ENCODE assay signal across 8 cellular contexts in the genomic region with DNA sequence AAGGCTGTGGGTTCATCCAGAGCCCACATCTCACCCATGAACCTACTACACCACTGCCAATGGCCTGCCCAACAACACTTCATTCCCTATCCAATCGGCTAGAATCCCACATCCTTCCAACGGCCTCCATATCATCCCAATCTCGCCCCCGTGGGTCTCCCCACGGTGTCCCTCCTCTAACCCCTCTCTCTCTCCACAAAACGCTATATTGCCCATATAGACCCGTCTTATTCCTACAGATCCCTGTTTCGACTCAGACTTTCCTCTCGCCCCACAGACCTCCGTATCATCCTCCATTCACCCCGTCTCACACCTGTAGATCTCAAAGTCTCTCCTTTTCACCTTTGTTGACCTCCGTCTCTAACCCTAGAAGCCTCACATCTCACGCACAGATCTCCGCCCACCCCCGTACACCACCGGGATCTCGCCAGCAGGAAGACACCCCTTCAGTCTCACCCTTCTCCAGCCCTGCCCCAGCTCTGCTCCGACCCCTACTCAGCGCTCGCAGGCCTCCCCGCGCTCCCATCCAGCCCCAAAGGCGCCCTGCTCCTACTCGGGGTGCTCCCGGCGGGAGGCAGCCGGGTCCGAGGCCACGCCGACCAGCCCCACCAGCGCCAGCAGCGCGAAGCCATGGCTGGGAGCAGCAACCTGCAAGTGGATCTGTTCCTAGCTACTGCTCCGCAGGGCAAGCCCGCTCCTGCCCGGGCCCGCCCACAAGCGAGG. TPM values are rescaled to one million over a fixed set of nuclear protein-coding genes. Genes with fewer than 3 reads are reported as not detected.
DNase-seq lines count a peak whose midpoint lies in the region; ATAC-seq lines count a peak whose summit lies in the region.

A gene with protein sequence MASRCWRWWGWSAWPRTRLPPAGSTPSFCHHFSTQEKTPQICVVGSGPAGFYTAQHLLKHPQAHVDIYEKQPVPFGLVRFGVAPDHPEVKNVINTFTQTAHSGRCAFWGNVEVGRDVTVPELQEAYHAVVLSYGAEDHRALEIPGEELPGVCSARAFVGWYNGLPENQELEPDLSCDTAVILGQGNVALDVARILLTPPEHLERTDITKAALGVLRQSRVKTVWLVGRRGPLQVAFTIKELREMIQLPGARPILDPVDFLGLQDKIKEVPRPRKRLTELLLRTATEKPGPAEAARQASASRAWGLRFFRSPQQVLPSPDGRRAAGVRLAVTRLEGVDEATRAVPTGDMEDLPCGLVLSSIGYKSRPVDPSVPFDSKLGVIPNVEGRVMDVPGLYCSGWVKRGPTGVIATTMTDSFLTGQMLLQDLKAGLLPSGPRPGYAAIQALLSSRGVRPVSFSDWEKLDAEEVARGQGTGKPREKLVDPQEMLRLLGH (minus strand): TSS at position 682 of the 723 bp plus-strand sequence. CDS start 50 bp downstream, at position 632.

- no peaks in the 10 kb centered on the region for H3K9me3 ChIP-seq in skeletal muscle tissue (ENCODE audit: control insufficient read depth in 3 of 3, low read length in 3 of 3)

- H3K4me1 Mint-ChIP-seq in T-helper 1 cell treated with Interleukin-12 subunit alpha and Interleukin-12 subunit beta and Interleukin-4 antibody, amounts not matched to agents 30 μg/mL and 1 μg/mL, for 36 hours (ENCODE audit: low read depth), result peaks cover 36% of the 10 kb centered on the region

- H3K4me3 Mint-ChIP-seq in T-helper 1 cell treated with Interleukin-12 subunit alpha and Interleukin-12 subunit beta and Interleukin-4 antibody, amounts not matched to agents 30 μg/mL and 1 μg/mL, for 36 hours, result peak within 1 kb of the TSS; percentile 89

- peak; percentile 23 for ATAC-seq in HG02943 (IDR thresholded peaks at IDR 0.05; ENCODE audit: low read depth, unreplicated experiment)
- ATAC-seq in GM21723 (IDR thresholded peaks at IDR 0.05; ENCODE audit: unreplicated experiment), result no peak

- no peaks in the 10 kb centered on the region for H3K27me3 Mint-ChIP-seq in T-helper 1 cell treated with Interleukin-12 subunit alpha and Interleukin-12 subunit beta and Interleukin-4 antibody, amounts not matched to agents 30 μg/mL and 1 μg/mL, for 36 hours (ENCODE audit: low read depth)

- H3K9ac ChIP-seq in skeletal muscle tissue (ENCODE audit: low read depth in 1 of 3, low read length in 3 of 3), result peak within 1 kb of the TSS; percentile 87 to 91 (median 91)

- H3K9me3 Mint-ChIP-seq in T-helper 1 cell treated with Interleukin-12 subunit alpha and Interleukin-12 subunit beta and Interleukin-4 antibody, amounts not matched to agents 30 μg/mL and 1 μg/mL, for 36 hours, result no peaks in the 10 kb centered on the region

- peaks cover 15 to 25% (median 20%) of the 10 kb centered on the region in 3 donors for H3K4me1 ChIP-seq in skeletal muscle tissue (ENCODE audit: control insufficient read depth in 3 of 3, insufficient read depth in 3 of 3, low read length in 3 of 3)

- H3K27me3 ChIP-seq in skeletal muscle tissue (ENCODE audit: control insufficient read depth in 3 of 3, insufficient read depth in 3 of 3, low read length in 3 of 3), result peaks cover 0 to under 1% (median 0%) of the 10 kb centered on the region in 3 donors

- peak within 1 kb of the TSS; percentile 83 to 92 (median 89) for H3K4me3 ChIP-seq in skeletal muscle tissue (ENCODE audit: low read length in 3 of 3)

- H3K36me3 ChIP-seq in skeletal muscle tissue (ENCODE audit: control insufficient read depth in 3 of 3, insufficient read depth in 3 of 3, low read length in 3 of 3), result peaks cover 0 to 4% (median 2%) of the 10 kb centered on the region in 3 donors

- H3K27ac ChIP-seq in skeletal muscle tissue (ENCODE audit: low read depth, low read length), result peak within 1 kb of the TSS; percentile 86

- H3K27ac Mint-ChIP-seq in T-helper 1 cell treated with Interleukin-12 subunit alpha and Interleukin-12 subunit beta and Interleukin-4 antibody, amounts not matched to agents 30 μg/mL and 1 μg/mL, for 36 hours, result peak within 1 kb of the TSS; percentile 95

- DNase-seq in NCI-H748 (lab: John Stamatoyannopoulos, UW; ENCODE audit: unreplicated experiment) (peak; percentile 69), NCI-H748 treated with DMSO at 0.1 percent for 48 hours (lab: John Stamatoyannopoulos, UW) (no peak), glomerular endothelial cell (ENCODE audit: extremely low read depth, low read depth, low spot score) (no peak), CD1c-positive myeloid dendritic cell (ENCODE audit: extremely low spot score) (no peak)

- H3K36me3 Mint-ChIP-seq in T-helper 1 cell treated with Interleukin-12 subunit alpha and Interleukin-12 subunit beta and Interleukin-4 antibody, amounts not matched to agents 30 μg/mL and 1 μg/mL, for 36 hours (ENCODE audit: low read depth), result peaks cover 13% of the 10 kb centered on the region

RNA-seq across cellular contexts. Expression of the gene that starts here (rescaled TPM):
- total RNA-seq in glomerular endothelial cell, result 38.6 and 46.9 TPM in 2 replicates
- 3.7 TPM for total RNA-seq in skeletal muscle tissue
